Comparison of ENCODE assay signal across 12 cellular contexts in genomic region chr3:32818431-32819085, GRCh38. TPM values are rescaled to one million over a fixed set of nuclear protein-coding genes. Genes with fewer than 3 reads are reported as not detected.
DNase-seq lines count a peak whose midpoint lies in the region; ATAC-seq, FAIRE-seq and TF ChIP-seq lines count a peak whose summit lies in the region.
"Had no signal": no experiment of that assay in that cellular context is flagged by ENCODE, and none has a peak within 500 bp of the region (broad histone marks: within the 10 kb centered on the region; RNA-seq: fewer than 3 reads in every experiment).

No MANE protein-coding gene starts in this region.

- peak overlapping the region; percentile 55 to 63 for H3K4me3 ChIP-seq in kidney (ENCODE audit: low read length in 2 of 2)
- peak overlapping the region; percentile 42 to 67 (median 54) for H3K4me3 ChIP-seq in stomach
- no peak overlapping the region for H3K4me3 ChIP-seq in body of pancreas
- H3K4me3 ChIP-seq: GM23248 had no signal

- intact Hi-C loops in kidney (cut with DNase I) = no loop called here
- intact Hi-C loops in stomach (cut with DNase I; ENCODE audit: low total_unique reads) = no loop called here
- intact Hi-C loops in body of pancreas (cut with DNase I) = no loop called here

- H3K27me3 ChIP-seq in stomach (peaks cover 22 to 76% (median 70%) of the 10 kb centered on the region in 3 donors), body of pancreas (peaks cover 0 to 41% of the 10 kb centered on the region in 2 donors)

- no peaks in the 10 kb centered on the region for H3K9me3 Mint-ChIP-seq in activated CD8-positive, alpha-beta T cell treated with anti-CD3 and anti-CD28 coated beads, Interleukin-2, amount 10 ng/mL, durations not matched to agents 7 days and 5 days (ENCODE audit: insufficient read depth)

- WGBS in stomach, 5 donors = 3 to 22% (median 4%) methylated on average over 5 to 88 of the region's 88 CpGs
- 3 to 16% methylated on average over 6 to 88 of the region's 88 CpGs for WGBS in body of pancreas, 2 donors

- peaks cover 63% of the 10 kb centered on the region for H3K27me3 Mint-ChIP-seq in activated CD8-positive, alpha-beta T cell treated with anti-CD3 and anti-CD28 coated beads, Interleukin-2, amount 10 ng/mL, durations not matched to agents 7 days and 5 days (ENCODE audit: low read depth)

- DNase-seq in activated T-cell treated with anti-CD3 and anti-CD28 coated beads for 48 hours (ENCODE audit: low read depth) (peak; percentile 1), activated T-cell treated with anti-CD3 and anti-CD28 coated beads for 4 hours (no peak), kidney (no peak), stomach (no peak), DMS79 (lab: John Stamatoyannopoulos, UW) (no peak), body of pancreas (no peak)
- DNase-seq in activated CD8-positive, alpha-beta T cell treated with anti-CD3 and anti-CD28 coated beads, Interleukin-2, amount 10 ng/mL, durations not matched to agents 7 days and 5 days = no peak
- DNase-seq: GM23248, NCI-H1436 had no signal

- CTCF ChIA-PET in activated CD8-positive, alpha-beta T cell treated with anti-CD3 and anti-CD28 coated beads, Interleukin-2, amount 10 ng/mL, durations not matched to agents 7 days and 5 days (lab: Charles Lee) = no interaction called here

- H3K4me1 Mint-ChIP-seq in activated CD8-positive, alpha-beta T cell treated with anti-CD3 and anti-CD28 coated beads, Interleukin-2, amount 10 ng/mL, durations not matched to agents 7 days and 5 days (ENCODE audit: low read depth) = peaks cover 28% of the 10 kb centered on the region

- H3K36me3 ChIP-seq in kidney (ENCODE audit: control insufficient read depth in 1 of 2, insufficient read depth in 2 of 2, low read length in 2 of 2) = no peaks in the 10 kb centered on the region
- no peaks in the 10 kb centered on the region for H3K36me3 ChIP-seq in stomach
- H3K36me3 ChIP-seq in body of pancreas (replicated peaks in 1 of 2; ENCODE audit: insufficient read depth in 1 of 2, low read depth in 2 of 2) = no peaks in the 10 kb centered on the region

- POLR2A ChIA-PET in activated CD8-positive, alpha-beta T cell treated with anti-CD3 and anti-CD28 coated beads, Interleukin-2, amount 10 ng/mL, durations not matched to agents 7 days and 5 days (lab: Charles Lee) = no interaction called here

- TF ChIP-seq CTCF in kidney (IDR thresholded peaks at IDR 0.05; ENCODE audit: borderline replicate concordance, extremely low read depth, insufficient read depth) (no peak), stomach (IDR thresholded peaks at IDR 0.05) (no peak), body of pancreas (IDR thresholded peaks at IDR 0.05) (no peak)

- H3K9me3 ChIP-seq in kidney (ENCODE audit: control insufficient read depth in 1 of 2, low read length in 2 of 2) = no peaks in the 10 kb centered on the region
- peaks cover 0 to 17% (median 5%) of the 10 kb centered on the region in 4 donors for H3K9me3 ChIP-seq in stomach
- peaks cover 0 to 15% (median 0%) of the 10 kb centered on the region in 3 donors for H3K9me3 ChIP-seq in body of pancreas

- no peak overlapping the region for H3K27ac Mint-ChIP-seq in activated CD8-positive, alpha-beta T cell treated with anti-CD3 and anti-CD28 coated beads, Interleukin-2, amount 10 ng/mL, durations not matched to agents 7 days and 5 days

- H3K4me1 ChIP-seq in kidney (ENCODE audit: control insufficient read depth in 1 of 2, insufficient read depth in 1 of 2, low read depth in 1 of 2, low read length in 2 of 2) (peaks cover 0 to 12% of the 10 kb centered on the region in 2 donors), stomach (peaks cover 27 to 43% (median 36%) of the 10 kb centered on the region in 4 donors), body of pancreas (peaks cover 21% of the 10 kb centered on the region)

- peaks cover 2% of the 10 kb centered on the region for H3K36me3 Mint-ChIP-seq in activated CD8-positive, alpha-beta T cell treated with anti-CD3 and anti-CD28 coated beads, Interleukin-2, amount 10 ng/mL, durations not matched to agents 7 days and 5 days (ENCODE audit: low read depth)

- FAIRE-seq in kidney (lab: Jason Lieb, UNC) = no peak
- FAIRE-seq: D721Med had no signal

- TF ChIP-seq POLR2A in stomach (IDR thresholded peaks at IDR 0.05) = no peak
- TF ChIP-seq POLR2A in body of pancreas (IDR thresholded peaks at IDR 0.05) = no peak

- H3K9ac ChIP-seq in kidney (ENCODE audit: low read length in 2 of 2) = peak overlapping the region in 1 of 2 donors; percentile 44
- H3K9ac ChIP-seq: GM23248 had no signal

- no peak for TF ChIP-seq EP300 in stomach (IDR thresholded peaks at IDR 0.05)

- H3K4me3 Mint-ChIP-seq in activated CD8-positive, alpha-beta T cell treated with anti-CD3 and anti-CD28 coated beads, Interleukin-2, amount 10 ng/mL, durations not matched to agents 7 days and 5 days = peak overlapping the region; percentile 31

- peak overlapping the region; percentile 22 to 52 for H3K27ac ChIP-seq in kidney (ENCODE audit: low read depth in 2 of 2, low read length in 2 of 2)
- H3K27ac ChIP-seq in stomach = no peak overlapping the region
- H3K27ac ChIP-seq in body of pancreas = no peak overlapping the region
- H3K27ac ChIP-seq: GM23248 had no signal

- ATAC-seq in activated CD8-positive, alpha-beta T cell treated with anti-CD3 and anti-CD28 coated beads, Interleukin-2, amount 10 ng/mL, durations not matched to agents 7 days and 5 days = no peak
- ATAC-seq in body of pancreas (no peak), GM21576 (IDR thresholded peaks at IDR 0.05; ENCODE audit: unreplicated experiment) (no peak)

RNA-seq across cellular contexts. Expression of gene TRIM71, which starts 0.8 kb away (rescaled TPM):
- total RNA-seq in activated CD8-positive, alpha-beta T cell treated with anti-CD3 and anti-CD28 coated beads, Interleukin-2, amount 10 ng/mL, durations not matched to agents 7 days and 5 days = not detected
- 1.2 TPM for total RNA-seq in kidney
- 0.92 TPM for polyA plus RNA-seq in kidney (ENCODE audit: insufficient read depth, low read depth, low replicate concordance)
- 1 to 10 TPM in 1 of 5 donors, under 1 TPM in 1, not detected in 3; under 0.01 to 2.8 TPM for total RNA-seq in stomach
- under 1 TPM; 0.05 to 0.15 (median 0.12) TPM for polyA plus RNA-seq in stomach
- total RNA-seq in body of pancreas = not detected
- total RNA-seq: fibroblast of villous mesenchyme had no signal

Comparison
In these comparisons a context has a peak if more than half of its experiments do, and no peak if none do; other contexts are left out.
1. H3K27ac ChIP-seq: peak in kidney (2 of 2); none in stomach (0 of 5) and body of pancreas (0 of 4).
2. H3K4me3 ChIP-seq: peak in kidney (2 of 2) and stomach (4 of 4); none in body of pancreas (0 of 2).